8 cellular contexts compared by ENCODE assay signal in the genomic region with DNA sequence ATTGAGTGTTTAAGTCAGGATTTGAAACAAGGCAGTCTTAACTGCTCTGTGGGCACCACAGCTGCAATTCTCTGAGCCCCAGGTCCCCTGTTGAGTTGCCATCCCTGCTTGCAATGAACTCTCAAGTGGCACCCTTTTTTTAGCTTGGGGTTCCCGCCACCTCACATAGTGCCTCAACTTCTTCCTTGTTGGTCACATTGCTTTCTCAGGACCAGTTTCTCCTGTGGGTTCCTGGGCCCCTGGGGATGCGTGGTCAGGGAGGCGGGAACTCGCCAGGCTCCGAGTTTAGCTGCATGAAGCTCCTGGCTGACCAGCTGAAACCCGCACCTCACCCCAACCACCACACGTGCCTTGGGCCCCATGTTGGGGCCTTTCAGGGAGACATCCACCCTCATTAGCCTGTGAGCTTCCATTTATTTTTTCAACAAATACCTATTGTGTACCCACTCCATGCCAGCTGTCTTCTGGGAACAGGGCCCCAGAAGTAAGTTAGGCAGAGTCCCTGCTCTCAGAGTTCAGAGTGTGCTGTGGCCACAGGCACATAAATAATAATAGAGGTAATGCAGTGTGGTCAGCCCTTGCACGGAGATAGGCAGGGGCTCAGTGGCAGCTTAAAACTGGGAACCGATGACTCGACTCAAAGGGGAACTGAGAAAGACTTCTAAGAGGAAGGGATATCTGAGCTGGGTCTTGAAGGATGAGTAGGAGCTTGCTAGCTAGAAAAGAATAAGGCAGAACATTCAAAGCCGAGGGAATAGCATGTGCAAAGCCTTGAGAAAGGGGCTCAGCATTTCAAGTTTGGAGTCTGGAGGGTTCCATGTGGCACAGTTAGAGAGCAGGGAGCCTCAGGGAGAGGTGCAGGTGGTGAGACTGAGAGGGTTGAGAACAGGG. TPM values are rescaled to one million over a fixed set of nuclear protein-coding genes. Genes with fewer than 3 reads are reported as not detected.
DNase-seq lines count a peak whose midpoint lies in the region; ATAC-seq and TF ChIP-seq lines count a peak whose summit lies in the region.

No MANE protein-coding gene starts in this region.

- POLR2A ChIA-PET in activated CD4-positive, alpha-beta memory T cell treated with anti-CD3 and anti-CD28 coated beads for 36 hours (lab: Charles Lee): interaction anchor here (1.3 to 3.6 kb wide), 6 partner anchors 14 to 144 kb away, joined by 3 to 28 read pairs (median 5); a partner anchor contains a TSS

- no peaks in the 10 kb centered on the region for H3K27me3 ChIP-seq in CD4-positive, CD25-positive, alpha-beta regulatory T cell (ENCODE audit: control insufficient read depth, insufficient read depth, low read length)
- no peaks in the 10 kb centered on the region for H3K27me3 ChIP-seq in H7 (ENCODE audit: control insufficient read depth, insufficient read depth, low read length)
- peaks cover 0 to 15% (median 3%) of the 10 kb centered on the region in 7 donors for H3K27me3 ChIP-seq in heart right ventricle

- H3K9me3 Mint-ChIP-seq in CD4-positive, CD25-positive, alpha-beta regulatory T cell: peaks cover 0 to 3% (median 0%) of the 10 kb centered on the region in 7 donors
- H3K9me3 Mint-ChIP-seq in activated CD4-positive, alpha-beta memory T cell treated with anti-CD3 and anti-CD28 coated beads for 36 hours: no peaks in the 10 kb centered on the region
- H3K9me3 Mint-ChIP-seq in progenitor cell of endocrine pancreas (ENCODE audit: low read depth): no peaks in the 10 kb centered on the region

- H3K4me3 ChIP-seq in CD4-positive, CD25-positive, alpha-beta regulatory T cell (ENCODE audit: low read depth, low read length): peak overlapping the region; percentile 35
- H3K4me3 ChIP-seq in H7 (ENCODE audit: insufficient read depth, low read depth, low read length) (no peak overlapping the region), heart right ventricle (no peak overlapping the region)

- H3K27ac Mint-ChIP-seq in CD4-positive, CD25-positive, alpha-beta regulatory T cell: peak overlapping the region; percentile 58 to 97 (median 87)
- H3K27ac Mint-ChIP-seq in activated CD4-positive, alpha-beta memory T cell treated with anti-CD3 and anti-CD28 coated beads for 36 hours: peak overlapping the region; percentile 88
- H3K27ac Mint-ChIP-seq in progenitor cell of endocrine pancreas: no peak overlapping the region

- TF ChIP-seq CTCF in progenitor cell of endocrine pancreas (IDR thresholded peaks at IDR 0.05; ENCODE audit: unreplicated experiment): no peak
- TF ChIP-seq CTCF in heart right ventricle (IDR thresholded peaks at IDR 0.05): no peak

- ATAC-seq in CD4-positive, CD25-positive, alpha-beta regulatory T cell (ENCODE audit: low read depth in 2 of 2): peak in 1 of 2 donors; percentile 9
- ATAC-seq in GM19372 (IDR thresholded peaks at IDR 0.05; ENCODE audit: low read depth, unreplicated experiment) (peak; percentile 53), HG03108 (IDR thresholded peaks at IDR 0.05; ENCODE audit: unreplicated experiment) (peak; percentile 60), heart right ventricle (no peak)

- no peak for DNase-seq in CD4-positive, CD25-positive, alpha-beta regulatory T cell
- peak; percentile 43 for DNase-seq in activated CD4-positive, alpha-beta memory T cell treated with anti-CD3 and anti-CD28 coated beads for 36 hours
- no peak for DNase-seq in NCI-H1417 treated with DMSO at 0.1 percent for 48 hours (lab: John Stamatoyannopoulos, UW)
- no peak for DNase-seq in progenitor cell of endocrine pancreas (ENCODE audit: low spot score, unreplicated experiment)
- no peak for DNase-seq in H7
- no peak for DNase-seq in heart right ventricle

- no peaks in the 10 kb centered on the region for H3K27me3 Mint-ChIP-seq in CD4-positive, CD25-positive, alpha-beta regulatory T cell
- H3K27me3 Mint-ChIP-seq in activated CD4-positive, alpha-beta memory T cell treated with anti-CD3 and anti-CD28 coated beads for 36 hours: no peaks in the 10 kb centered on the region
- H3K27me3 Mint-ChIP-seq in progenitor cell of endocrine pancreas: peaks cover 34% of the 10 kb centered on the region

- intact Hi-C loops in activated CD4-positive, alpha-beta memory T cell treated with anti-CD3 and anti-CD28 coated beads for 36 hours (cut with micrococcal nuclease): loop anchor here (2.0 kb wide), 5 partner anchors 60 to 246 kb away; a partner anchor contains a TSS
- intact Hi-C loops in heart right ventricle (cut with DNase I): loop anchor here (5.0 to 10.0 kb wide), 8 partner anchors 85 to 248 kb away; a partner anchor contains a TSS

- H3K36me3 Mint-ChIP-seq in CD4-positive, CD25-positive, alpha-beta regulatory T cell: peaks cover 11% of the 10 kb centered on the region
- peaks cover 27% of the 10 kb centered on the region for H3K36me3 Mint-ChIP-seq in activated CD4-positive, alpha-beta memory T cell treated with anti-CD3 and anti-CD28 coated beads for 36 hours
- H3K36me3 Mint-ChIP-seq in progenitor cell of endocrine pancreas (ENCODE audit: insufficient read depth): no peaks in the 10 kb centered on the region

- H3K4me1 ChIP-seq in CD4-positive, CD25-positive, alpha-beta regulatory T cell (ENCODE audit: control insufficient read depth, insufficient read depth, low read length, poor library complexity, severe bottlenecking): peaks cover 23% of the 10 kb centered on the region
- peaks cover 0 to 17% (median 8%) of the 10 kb centered on the region in 9 donors for H3K4me1 ChIP-seq in heart right ventricle

- peaks cover 35% of the 10 kb centered on the region for H3K36me3 ChIP-seq in CD4-positive, CD25-positive, alpha-beta regulatory T cell (ENCODE audit: control insufficient read depth, insufficient read depth, low read length)
- H3K36me3 ChIP-seq in H7 (replicated peaks; ENCODE audit: control insufficient read depth, insufficient read depth, low read length) (no peaks in the 10 kb centered on the region; the same call in 1 of the 2 replicates), heart right ventricle (peaks cover 0 to 29% (median 0%) of the 10 kb centered on the region in 9 donors)

- 85 to 87% methylated on average over 11 of the region's 11 CpGs for WGBS in heart right ventricle, 2 donors

- H3K4me1 Mint-ChIP-seq in CD4-positive, CD25-positive, alpha-beta regulatory T cell: peaks cover 8 to 44% (median 23%) of the 10 kb centered on the region in 4 donors
- H3K4me1 Mint-ChIP-seq in activated CD4-positive, alpha-beta memory T cell treated with anti-CD3 and anti-CD28 coated beads for 36 hours (ENCODE audit: low read depth): peaks cover 61% of the 10 kb centered on the region
- H3K4me1 Mint-ChIP-seq in progenitor cell of endocrine pancreas (ENCODE audit: low read depth): peaks cover 1% of the 10 kb centered on the region

- peak overlapping the region in 1 of 4 donors; percentile 65 for H3K4me3 Mint-ChIP-seq in CD4-positive, CD25-positive, alpha-beta regulatory T cell
- no peak overlapping the region for H3K4me3 Mint-ChIP-seq in activated CD4-positive, alpha-beta memory T cell treated with anti-CD3 and anti-CD28 coated beads for 36 hours
- H3K4me3 Mint-ChIP-seq in progenitor cell of endocrine pancreas (ENCODE audit: low read depth): no peak overlapping the region

- CTCF ChIA-PET in activated CD4-positive, alpha-beta memory T cell treated with anti-CD3 and anti-CD28 coated beads for 36 hours (lab: Charles Lee): interaction anchor here (0.7 to 5.3 kb wide), 47 partner anchors 9 to 283 kb away, joined by 3 to 67 read pairs (median 4); a partner anchor contains a TSS

- no peaks in the 10 kb centered on the region for H3K9me3 ChIP-seq in CD4-positive, CD25-positive, alpha-beta regulatory T cell (ENCODE audit: control insufficient read depth in 2 of 2, low read length in 2 of 2)
- no peaks in the 10 kb centered on the region for H3K9me3 ChIP-seq in heart right ventricle

- peak overlapping the region; percentile 50 for H3K27ac ChIP-seq in CD4-positive, CD25-positive, alpha-beta regulatory T cell (ENCODE audit: insufficient read depth, low read length, poor library complexity, severe bottlenecking)
- H3K27ac ChIP-seq in heart right ventricle: peak overlapping the region in 1 of 10 donors; percentile 26

RNA-seq across cellular contexts. Expression of a gene that starts 33.9 kb away (rescaled TPM):
- total RNA-seq in CD4-positive, CD25-positive, alpha-beta regulatory T cell: 8.6 TPM
- 1 to 10 TPM in 2 of 4 donors, under 1 TPM in 2; 0.20 to 1.8 (median 1.1) TPM for polyA plus RNA-seq in CD4-positive, CD25-positive, alpha-beta regulatory T cell
- total RNA-seq in activated CD4-positive, alpha-beta memory T cell treated with anti-CD3 and anti-CD28 coated beads for 36 hours: 10 to 100 TPM; 11.1 to 11.2 TPM
- 12.6 and 13.8 TPM in 2 replicates for total RNA-seq in progenitor cell of endocrine pancreas
- 82.9 and 90.7 TPM in 2 replicates for total RNA-seq in H7 (2014; rRNA removed; shearing (Covaris generic))
- total RNA-seq in heart right ventricle: 1 to 10 TPM in 1 of 10 donors, under 1 TPM in 9; 0.12 to 2.8 (median 0.46) TPM
- polyA plus RNA-seq in heart right ventricle: under 1 TPM; 0.15 to 0.67 TPM

Comparison
In these comparisons a context has a peak if more than half of its experiments do, and no peak if none do; other contexts are left out.
1. ATAC-seq: peak in GM19372 (single experiment) and HG03108 (single experiment); none in heart right ventricle (0 of 8).